21 cellular contexts compared by ENCODE assay signal in the genomic region with DNA sequence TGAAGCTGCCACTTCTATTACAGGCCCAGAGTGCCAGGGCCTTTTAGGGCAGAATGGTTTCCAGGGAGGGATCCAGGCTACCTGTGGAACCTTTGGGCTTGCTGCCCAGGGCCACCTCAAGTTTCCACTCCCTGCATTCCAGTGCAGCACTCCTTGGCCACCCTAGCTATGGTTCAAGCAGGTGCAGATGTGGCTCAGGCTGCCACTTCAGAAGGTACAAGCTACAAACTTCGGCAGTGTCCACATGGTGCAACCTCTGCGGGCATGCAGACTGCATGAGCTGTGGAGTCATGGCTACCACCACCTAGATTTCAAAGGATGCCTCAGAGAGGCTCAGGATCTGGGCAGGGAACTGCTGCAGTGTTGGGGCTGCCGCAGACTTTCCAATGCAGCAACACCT.
"Had no signal": no experiment of that assay in that cellular context is flagged by ENCODE, and none has a peak within 500 bp of the region (broad histone marks: within the 10 kb centered on the region; RNA-seq: fewer than 3 reads in every experiment).

No MANE protein-coding gene starts in this region.

- H3K27ac ChIP-seq: HL-60, SJSA1, SK-N-MC had no signal

- DNase-seq: Karpas-422, KG1, MG63, NCI-H1092, NCI-H1105 treated with DMSO at 0.1 percent for 48 hours, NCI-H1417 treated with DMSO at 0.1 percent for 48 hours, NCI-H146, NCI-H1694 treated with DMSO at 0.1 percent for 48 hours, NCI-H1930, NCI-H2081, NCI-H2107, NCI-H2227 treated with DMSO at 0.1 percent for 48 hours, NCI-H524, NCI-H69, NCI-H774, Right ventricle myocardium superior, RPMI8226, SIG-M5 had no signal

- H3K9me3 ChIP-seq: MG63, SJSA1 had no signal

- H3K4me3 ChIP-seq: MG63, SJSA1, SK-N-MC had no signal

- H3K27me3 ChIP-seq: MG63, SJSA1 had no signal

- H3K36me3 ChIP-seq: MG63, SJSA1 had no signal
